ENCODE assay signal across 19 cellular contexts in the genomic region with DNA sequence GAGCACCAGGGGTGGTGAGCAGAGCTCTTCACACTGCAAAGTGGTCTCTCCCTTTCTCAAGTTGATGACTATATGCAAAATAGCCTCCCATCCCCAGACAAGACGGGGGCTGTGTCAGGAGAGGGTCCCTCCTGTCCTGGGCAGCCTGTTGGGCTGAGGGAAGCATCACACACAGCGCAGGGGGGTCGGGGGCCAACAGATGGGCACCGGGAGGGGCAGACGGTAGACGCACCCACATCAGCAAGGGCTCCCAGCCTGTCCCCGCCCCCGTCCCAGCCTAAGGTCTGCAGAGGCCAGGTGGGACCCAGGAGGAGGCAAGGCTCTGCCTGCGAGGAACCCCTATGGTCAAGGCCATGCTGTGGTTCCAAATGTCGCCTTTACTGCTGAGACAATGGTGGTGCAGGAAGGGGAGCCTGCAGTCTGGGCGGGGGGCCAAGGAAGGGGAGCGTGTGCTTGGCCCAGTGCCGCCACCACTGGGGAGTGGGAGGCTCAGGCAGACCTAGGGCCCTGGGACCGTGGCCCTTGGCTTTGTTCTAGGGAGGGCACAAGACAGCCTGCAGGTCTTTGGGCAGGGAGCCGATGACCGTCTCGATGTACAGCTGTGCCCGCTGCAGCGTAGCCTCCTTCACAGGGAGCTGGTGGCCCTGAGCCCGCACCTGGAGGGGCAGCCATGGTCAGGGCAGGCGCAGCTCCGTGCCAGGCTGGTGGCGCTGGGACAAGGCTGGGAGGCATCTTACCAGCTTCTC.
"Had no signal": no experiment of that assay in that cellular context is flagged by ENCODE, and none has a peak within 500 bp of the region (broad histone marks: within the 10 kb centered on the region; RNA-seq: fewer than 3 reads in every experiment).

No MANE protein-coding gene starts in this region.

- H3K36me3 ChIP-seq: breast epithelium, neural progenitor cell, pancreas, thyroid gland had no signal

- H3K4me1 ChIP-seq: pancreas had no signal

- DNase-seq: activated CD4-positive, alpha-beta T cell treated with anti-CD3 and anti-CD28 coated beads for 4 hours; activated CD8-positive, alpha-beta T cell treated with anti-CD3 and anti-CD28 coated beads for 36 hours; activated gamma-delta T cell; activated naive CD8-positive, alpha-beta T cell treated with anti-CD3 and anti-CD28 coated beads for 36 hours; activated T-cell treated with anti-CD3 and anti-CD28 coated beads, Interleukin-2, amount 50 U/mL, for 48 hours; anterior cingulate cortex; foreskin melanocyte; head of caudate nucleus; mammary epithelial cell; naive B cell; stimulated activated CD4-positive, alpha-beta T cell treated with anti-CD3 and anti-CD28 coated beads, Interleukin-2, amount 100 ng/mL, for 48 hours; stimulated activated naive B cell treated with anti-CD40 and anti-IgM and Interleukin-4, amounts not matched to agents 10 μg/mL and 1 μg/mL and 100 μg/mL, for 72 hours; T-helper 2 cell; thyroid gland had no signal

- ATAC-seq: activated CD8-positive, alpha-beta T cell treated with anti-CD3 and anti-CD28 coated beads for 36 hours; left lobe of liver; pancreas; stimulated activated naive B cell treated with anti-CD40 and anti-IgM and Interleukin-4, amounts not matched to agents 10 μg/mL and 1 μg/mL and 100 μg/mL, for 72 hours had no signal

- H3K4me3 ChIP-seq: breast epithelium, neural progenitor cell, pancreas, thyroid gland had no signal

- H3K9me3 ChIP-seq: breast epithelium, pancreas, thyroid gland had no signal

- H3K9me3 Mint-ChIP-seq: activated CD8-positive, alpha-beta T cell treated with anti-CD3 and anti-CD28 coated beads for 36 hours; activated naive CD8-positive, alpha-beta T cell treated with anti-CD3 and anti-CD28 coated beads for 36 hours; naive B cell; neural progenitor cell; stimulated activated naive B cell treated with anti-CD40 and anti-IgM and Interleukin-4, amounts not matched to agents 10 μg/mL and 1 μg/mL and 100 μg/mL, for 72 hours had no signal

- H3K27ac Mint-ChIP-seq: activated CD8-positive, alpha-beta T cell treated with anti-CD3 and anti-CD28 coated beads for 36 hours; activated naive CD8-positive, alpha-beta T cell treated with anti-CD3 and anti-CD28 coated beads for 36 hours; neural progenitor cell; stimulated activated naive B cell treated with anti-CD40 and anti-IgM and Interleukin-4, amounts not matched to agents 10 μg/mL and 1 μg/mL and 100 μg/mL, for 72 hours had no signal

- H3K27ac ChIP-seq: breast epithelium, epithelial cell of prostate, neural progenitor cell, pancreas had no signal

- H3K27me3 ChIP-seq: breast epithelium, neural progenitor cell, pancreas, thyroid gland had no signal

- H3K36me3 Mint-ChIP-seq: activated naive CD8-positive, alpha-beta T cell treated with anti-CD3 and anti-CD28 coated beads for 36 hours; naive B cell; stimulated activated naive B cell treated with anti-CD40 and anti-IgM and Interleukin-4, amounts not matched to agents 10 μg/mL and 1 μg/mL and 100 μg/mL, for 72 hours had no signal

- H3K4me3 Mint-ChIP-seq: activated CD8-positive, alpha-beta T cell treated with anti-CD3 and anti-CD28 coated beads for 36 hours; activated naive CD8-positive, alpha-beta T cell treated with anti-CD3 and anti-CD28 coated beads for 36 hours; neural progenitor cell; stimulated activated naive B cell treated with anti-CD40 and anti-IgM and Interleukin-4, amounts not matched to agents 10 μg/mL and 1 μg/mL and 100 μg/mL, for 72 hours had no signal
